ENCODE assay signal across 8 cellular contexts in genomic region chr1:40532844-40533424, GRCh38. TPM values are rescaled to one million over a fixed set of nuclear protein-coding genes. Genes with fewer than 3 reads are reported as not detected.
DNase-seq lines count a peak whose midpoint lies in the region; FAIRE-seq and TF ChIP-seq lines count a peak whose summit lies in the region.

No MANE protein-coding gene starts in this region.

- TF ChIP-seq CTCF in kidney (IDR thresholded peaks at IDR 0.05; ENCODE audit: borderline replicate concordance, extremely low read depth, insufficient read depth): peak; percentile 41
- peak in 2 of 4 experiments; percentile 24 to 31 for TF ChIP-seq CTCF in prostate gland (IDR thresholded peaks at IDR 0.05)

- peak overlapping the region in 1 of 2 donors; percentile 7 for H3K9ac ChIP-seq in kidney (ENCODE audit: low read length in 2 of 2)

- DNase-seq in NCI-H2107 treated with DMSO at 0.1 percent for 48 hours (lab: John Stamatoyannopoulos, UW; ENCODE audit: unreplicated experiment) (peak; percentile 28), NCI-H2107 (lab: John Stamatoyannopoulos, UW) (no peak), HT1080 (ENCODE audit: low read depth) (peak; percentile 54), NOMO-1 treated with dmso at 0.1 percent for 144 hours (lab: John Stamatoyannopoulos, UW; ENCODE audit: unreplicated experiment) (peak; percentile 34), amniotic epithelial cell (ENCODE audit: low read depth) (peak; percentile 51), kidney (no peak), superior temporal gyrus (ENCODE audit: extremely low spot score) (peak; percentile 79), prostate gland (ENCODE audit: low spot score) (no peak)

- intact Hi-C loops in kidney (cut with DNase I) (no loop called here), prostate gland (cut with DNase I) (no loop called here)

- H3K4me1 ChIP-seq in kidney (ENCODE audit: control insufficient read depth in 1 of 2, insufficient read depth in 1 of 2, low read depth in 1 of 2, low read length in 2 of 2): peaks cover 0 to 4% of the 10 kb centered on the region in 2 donors
- H3K4me1 ChIP-seq in prostate gland (replicated peaks): no peaks in the 10 kb centered on the region

- no peaks in the 10 kb centered on the region for H3K36me3 ChIP-seq in kidney (ENCODE audit: control insufficient read depth in 1 of 2, insufficient read depth in 2 of 2, low read length in 2 of 2)
- H3K36me3 ChIP-seq in prostate gland: no peaks in the 10 kb centered on the region

- no peak for FAIRE-seq in kidney (lab: Jason Lieb, UNC)

- H3K27me3 ChIP-seq in prostate gland (replicated peaks; ENCODE audit: insufficient read depth): no peaks in the 10 kb centered on the region

- no peak for TF ChIP-seq POLR2A in prostate gland (IDR thresholded peaks at IDR 0.05)

- H3K4me3 ChIP-seq in kidney (ENCODE audit: low read length in 2 of 2) (peak overlapping the region; percentile 91 to 98), prostate gland (no peak overlapping the region)

- H3K27ac ChIP-seq in kidney (ENCODE audit: low read depth in 2 of 2, low read length in 2 of 2) (peak overlapping the region; percentile 56 to 66), prostate gland (no peak overlapping the region)

- H3K9me3 ChIP-seq in kidney (ENCODE audit: control insufficient read depth in 1 of 2, low read length in 2 of 2) (no peaks in the 10 kb centered on the region), prostate gland (no peaks in the 10 kb centered on the region)

RNA-seq across cellular contexts. Expression of gene ZNF684, which starts 1.5 kb away (rescaled TPM):
- total RNA-seq in HT1080 (2014; rRNA removed; shearing (Covaris generic)): 5.5 and 5.8 TPM in 2 replicates
- 2.6 and 3.3 TPM in 2 replicates for polyA plus RNA-seq in HT1080 (2015; cell fraction: cytosol; rRNA removed)
- 5.5 and 7.8 TPM in 2 replicates for polyA plus RNA-seq in HT1080 (2015; cell fraction: nucleus; rRNA removed)
- 9.5 TPM for total RNA-seq in kidney
- polyA plus RNA-seq in kidney (ENCODE audit: insufficient read depth, low read depth, low replicate concordance): 10.2 TPM
- 1 to 10 TPM; 5.4 to 7.0 TPM for total RNA-seq in prostate gland

RNA-seq across cellular contexts. Expression of gene EXO5, which starts 24.4 kb away (rescaled TPM):
- total RNA-seq in HT1080 (2014; rRNA removed; shearing (Covaris generic)): 3.1 and 5.2 TPM in 2 replicates
- 4.5 and 6.0 TPM in 2 replicates for polyA plus RNA-seq in HT1080 (2015; cell fraction: cytosol; rRNA removed)
- polyA plus RNA-seq in HT1080 (2015; cell fraction: nucleus; rRNA removed): 6.7 and 9.6 TPM in 2 replicates
- total RNA-seq in kidney (9.0 TPM), prostate gland (1 to 10 TPM; 5.9 to 9.7 TPM)
- 4.3 TPM for polyA plus RNA-seq in kidney (ENCODE audit: insufficient read depth, low read depth, low replicate concordance)

RNA-seq across cellular contexts. Expression of gene ZFP69, which starts 55.8 kb away (rescaled TPM):
- total RNA-seq in HT1080 (2014; rRNA removed; shearing (Covaris generic)): 4.0 and 4.5 TPM in 2 replicates
- 2.4 and 2.6 TPM in 2 replicates for polyA plus RNA-seq in HT1080 (2015; cell fraction: cytosol; rRNA removed)
- polyA plus RNA-seq in HT1080 (2015; cell fraction: nucleus; rRNA removed): 2.8 and 3.6 TPM in 2 replicates
- total RNA-seq in kidney (2.9 TPM), prostate gland (1 to 10 TPM; 3.1 to 3.2 TPM)
- 2.7 TPM for polyA plus RNA-seq in kidney (ENCODE audit: insufficient read depth, low read depth, low replicate concordance)

Comparison
In these comparisons a context has a peak if more than half of its experiments do, and no peak if none do; other contexts are left out.
1. DNase-seq: peak in NCI-H2107 treated with DMSO at 0.1 percent for 48 hours (single experiment), HT1080 (single experiment), NOMO-1 treated with dmso at 0.1 percent for 144 hours (single experiment), amniotic epithelial cell (single experiment) and superior temporal gyrus (single experiment); none in NCI-H2107 (single experiment), kidney (single experiment) and prostate gland (single experiment).
2. H3K27ac ChIP-seq: peak in kidney (2 of 2); none in prostate gland (0 of 2).
3. H3K4me3 ChIP-seq: peak in kidney (2 of 2); none in prostate gland (0 of 2).